ENCODE assay signal across 8 cellular contexts in genomic region chr10:16809074-16809718, GRCh38. TPM values are rescaled to one million over a fixed set of nuclear protein-coding genes. Genes with fewer than 3 reads are reported as not detected.
DNase-seq lines count a peak whose midpoint lies in the region; ATAC-seq, FAIRE-seq and TF ChIP-seq lines count a peak whose summit lies in the region.

No MANE protein-coding gene starts in this region.

- CTCF ChIA-PET in A549 (lab: Yijun Ruan, JAX) = interaction anchor here (0.6 kb wide), 1 partner anchor 900 kb away, joined by 5 read pairs; no protein-coding TSS in a partner anchor

- TF ChIP-seq POLR2A in A549 (IDR thresholded peaks at IDR 0.05; ENCODE audit: low read length) = no peak
- TF ChIP-seq POLR2A in GM12892 (IDR thresholded peaks at IDR 0.05; ENCODE audit: low read depth, low read length) = no peak

- FAIRE-seq in A549 (lab: Jason Lieb, UNC) = no peak
- FAIRE-seq in GM12892 (lab: Jason Lieb, UNC) = peak; percentile 86

- TF ChIP-seq RAD21 in A549 (conservative IDR thresholded peaks at IDR 0.05 in 1 of 2, IDR thresholded peaks at IDR 0.05 in 1 of 2) = peak; percentile 44 to 60; a peak in 3 of 5 replicates

- H3K27ac ChIP-seq in A549 = no peak overlapping the region
- H3K27ac ChIP-seq in foreskin keratinocyte = no peak overlapping the region
- no peak overlapping the region for H3K27ac ChIP-seq in psoas muscle

- POLR2A ChIA-PET in A549 (lab: Yijun Ruan, JAX) = no interaction called here

- WGBS in A549 (ENCODE audit: missing lambda C conversion rate) = 86% methylated on average over 6 of the region's 6 CpGs
- 69 to 79% (median 78%) methylated on average over 6 of the region's 6 CpGs for WGBS in psoas muscle, 3 donors

- H3K36me3 ChIP-seq in psoas muscle (ENCODE audit: insufficient read depth in 1 of 2, low read depth in 1 of 2) = peaks cover 0 to 3% of the 10 kb centered on the region in 2 donors

- TF ChIP-seq EP300 in A549 (IDR thresholded peaks at IDR 0.05) = no peak

- no peak overlapping the region for H3K4me2 ChIP-seq in A549

- ATAC-seq in A549 = peak; percentile 77 to 90; a peak in 4 of 6 replicates
- peak; percentile 91 for ATAC-seq in HG02623 (IDR thresholded peaks at IDR 0.05; ENCODE audit: unreplicated experiment)
- ATAC-seq in foreskin keratinocyte = peak; percentile 70
- peak; percentile 52 to 81 (median 78) for ATAC-seq in psoas muscle

- no peak overlapping the region for H3K4me3 ChIP-seq in A549
- no peak overlapping the region for H3K4me3 ChIP-seq in psoas muscle

- H3K27me3 ChIP-seq in foreskin keratinocyte (no peaks in the 10 kb centered on the region), psoas muscle (ENCODE audit: insufficient read depth in 3 of 3, low read length in 2 of 3) (no peaks in the 10 kb centered on the region)

- H3K9me3 ChIP-seq in A549 (no peaks in the 10 kb centered on the region), psoas muscle (no peaks in the 10 kb centered on the region)

- H3K4me1 ChIP-seq in A549 (no peaks in the 10 kb centered on the region), foreskin keratinocyte (no peaks in the 10 kb centered on the region), psoas muscle (peaks cover 6% of the 10 kb centered on the region)

- DNase-seq in A549 (ENCODE audit: low read depth in 1 of 2, low spot score in 1 of 2) (peak in 1 of 2 experiments; percentile 42), GM12892 (ENCODE audit: insufficient read length) (peak; percentile 23), NCI-H69 (lab: John Stamatoyannopoulos, UW) (peak; percentile 53), activated T-cell treated with anti-CD3 and anti-CD28 coated beads for 4 hours (peak; percentile 30), foreskin keratinocyte (peak in 1 of 2 donors; percentile 17), psoas muscle (peak in 1 of 2 donors; percentile 23), NCI-H226 (no peak)

- TF ChIP-seq CTCF in A549 (IDR thresholded peaks at IDR 0.05) (peak; percentile 61), foreskin keratinocyte (conservative IDR thresholded peaks at IDR 0.05) (peak; percentile 66), psoas muscle (IDR thresholded peaks at IDR 0.05) (peak; percentile 57)

- intact Hi-C loops in psoas muscle (cut with DNase I) = loop anchor here in 1 of 2 donors (10.0 kb wide), 1 partner anchor 904 kb away; no protein-coding TSS in a partner anchor

TF ChIP-seq in A549, 52 proteins besides CTCF, POLR2A, EP300 and RAD21:
- TF ChIP-seq CHD2 (IDR thresholded peaks at IDR 0.05; ENCODE audit: low read length, partially characterized antibody) (no peak), JUN (IDR thresholded peaks at IDR 0.05) (no peak), SREBF2 (IDR thresholded peaks at IDR 0.05) (no peak), TFCP2L1 (CRISPR knock-in tag; IDR thresholded peaks at IDR 0.05) (no peak), SMC3 (IDR thresholded peaks at IDR 0.05) (peak; percentile 49), HDAC2 (IDR thresholded peaks at IDR 0.05) (no peak), HOXB13 (CRISPR knock-in tag; IDR thresholded peaks at IDR 0.05; ENCODE audit: low read depth) (no peak), KDM5A (IDR thresholded peaks at IDR 0.05) (no peak), BHLHE40 (IDR thresholded peaks at IDR 0.05; ENCODE audit: low read depth, low read length) (no peak)

RNA-seq across cellular contexts. Expression of gene RSU1, which starts 8.0 kb away (rescaled TPM):
- polyA plus RNA-seq in A549 (2011; rRNA removed) (114 and 127 TPM in 2 replicates), A549 (2017; fragmentation: RNase III; extraction: RNeasy Plus Mini Kit Qiagen cat#74134 plus additional on column Dnase treatment) (99.3 to 110 TPM (median 107 TPM) in 3 replicates), foreskin keratinocyte (62.5 and 73.5 TPM in 2 replicates), psoas muscle (10 to 100 TPM; 23.8 to 43.2 (median 29.0) TPM)
- polyA plus RNA-seq in A549 (2012; cell fraction: cytosol; rRNA removed) = 64.8 and 82.4 TPM in 2 replicates
- polyA plus RNA-seq in A549 (2012; cell fraction: nucleus; rRNA removed) = 32.4 and 56.7 TPM in 2 replicates
- 57.5 and 69.6 TPM in 2 replicates for polyA minus RNA-seq in A549 (2011; rRNA and poly(A)+ RNA removed)
- 47.0 TPM for polyA plus RNA-seq in GM12892 (2012; ENCODE audit: missing spikeins)
- total RNA-seq in foreskin keratinocyte (70.6 and 72.1 TPM in 2 replicates), psoas muscle (10 to 100 TPM; 19.7 to 41.6 (median 25.8) TPM)
